ENCODE assay signal across 8 cellular contexts in genomic region chr12:93060071-93060665, GRCh38.
A peak's percentile ranks its signal among the peaks of the same experiment; 100 is the strongest.
DNase-seq lines count a peak whose midpoint lies in the region; ATAC-seq and TF ChIP-seq lines count a peak whose summit lies in the region.

No MANE protein-coding gene starts in this region.

- no peak for TF ChIP-seq CTCF in colonic mucosa (IDR thresholded peaks at IDR 0.05)

- ATAC-seq in GM18873 (IDR thresholded peaks at IDR 0.05; ENCODE audit: low FRiP score, unreplicated experiment) (peak; percentile 98), GM21723 (IDR thresholded peaks at IDR 0.05; ENCODE audit: unreplicated experiment) (peak; percentile 99), HG03520 (IDR thresholded peaks at IDR 0.05; ENCODE audit: unreplicated experiment) (peak; percentile 99)

- H3K4me3 ChIP-seq in muscle layer of colon (ENCODE audit: low read depth in 1 of 2, low read length in 2 of 2) (no peak overlapping the region), colonic mucosa (no peak overlapping the region)

- peak overlapping the region; percentile 29 for H3K27ac ChIP-seq in muscle layer of colon (ENCODE audit: low read depth, low read length)
- no peak overlapping the region for H3K27ac ChIP-seq in colonic mucosa

- no peaks in the 10 kb centered on the region for H3K36me3 ChIP-seq in muscle layer of colon (ENCODE audit: insufficient read depth, low read length)
- H3K36me3 ChIP-seq in colonic mucosa = no peaks in the 10 kb centered on the region

- intact Hi-C loops in colonic mucosa (cut with DNase I) = no loop called here

- H3K9ac ChIP-seq in muscle layer of colon (ENCODE audit: low read length) (no peak overlapping the region), colonic mucosa (ENCODE audit: low read depth in 2 of 2, low read length in 2 of 2) (no peak overlapping the region)

- DNase-seq in NCI-H1092 treated with DMSO at 0.1 percent for 48 hours (lab: John Stamatoyannopoulos, UW) (no peak), colonic mucosa (no peak), iPS-NIHi11 (ENCODE audit: low spot score) (no peak), superior temporal gyrus (ENCODE audit: extremely low spot score) (no peak)

- peaks cover 22% of the 10 kb centered on the region for H3K4me1 ChIP-seq in muscle layer of colon (ENCODE audit: insufficient read depth, low read length)
- H3K4me1 ChIP-seq in colonic mucosa = no peaks in the 10 kb centered on the region

- H3K27me3 ChIP-seq in muscle layer of colon (ENCODE audit: control insufficient read depth in 1 of 2, insufficient read depth in 2 of 2, low read length in 2 of 2) = no peaks in the 10 kb centered on the region
- H3K27me3 ChIP-seq in colonic mucosa = no peaks in the 10 kb centered on the region

- no peaks in the 10 kb centered on the region for H3K9me3 ChIP-seq in muscle layer of colon (ENCODE audit: low read length)
- H3K9me3 ChIP-seq in colonic mucosa = no peaks in the 10 kb centered on the region
